Comparison of ENCODE assay signal across 8 cellular contexts in genomic region chr5:59661939-59662615, GRCh38.
A peak's percentile ranks its signal among the peaks of the same experiment; 100 is the strongest.
DNase-seq lines count a peak whose midpoint lies in the region; ATAC-seq and TF ChIP-seq lines count a peak whose summit lies in the region.

No MANE protein-coding gene starts in this region.

- no peak for TF ChIP-seq EP300 in tibial nerve (IDR thresholded peaks at IDR 0.05)

- intact Hi-C loops in head of caudate nucleus (cut with DNase I), result loop anchor here (10.0 kb wide), 1 partner anchor 157 kb away; no protein-coding TSS in a partner anchor

- H3K36me3 ChIP-seq in mucosa of stomach (ENCODE audit: control insufficient read depth, insufficient read depth, low read length) (no peaks in the 10 kb centered on the region), tibial nerve (no peaks in the 10 kb centered on the region)

- H3K27ac ChIP-seq in tibial nerve, result peak overlapping the region in 1 of 4 donors; percentile 1

- ATAC-seq in HG02763 (IDR thresholded peaks at IDR 0.05; ENCODE audit: unreplicated experiment) (peak; percentile 48), T-helper 17 cell (peak; percentile 37)

- no peaks in the 10 kb centered on the region for H3K27me3 Mint-ChIP-seq in T-helper 17 cell

- TF ChIP-seq CTCF in tibial nerve (IDR thresholded peaks at IDR 0.05), result no peak

- H3K27ac Mint-ChIP-seq in T-helper 17 cell, result no peak overlapping the region

- WGBS in tibial nerve, 2 donors, result 38 to 42% methylated on average over 4 of the region's 4 CpGs

- peaks cover 27% of the 10 kb centered on the region for H3K4me1 ChIP-seq in mucosa of stomach (ENCODE audit: control insufficient read depth, insufficient read depth, low read length)
- H3K4me1 ChIP-seq in tibial nerve, result peaks cover 0 to 25% (median 0%) of the 10 kb centered on the region in 4 donors

- H3K4me1 Mint-ChIP-seq in T-helper 17 cell, result peaks cover 6% of the 10 kb centered on the region

- H3K4me3 ChIP-seq in mucosa of stomach (ENCODE audit: low read length) (peak overlapping the region; percentile 2), tibial nerve (no peak overlapping the region)

- H3K4me3 Mint-ChIP-seq in T-helper 17 cell, result no peak overlapping the region

- peak; percentile 2 for DNase-seq in ELF-1 (ENCODE audit: low read depth, low spot score)
- DNase-seq in T-helper 17 cell, result no peak
- no peak for DNase-seq in stimulated activated naive CD4-positive, alpha-beta T cell (lab: John Stamatoyannopoulos, UW)
- no peak for DNase-seq in NCI-H1105 treated with DMSO at 0.1 percent for 48 hours (lab: John Stamatoyannopoulos, UW)
- DNase-seq in head of caudate nucleus, result no peak
- no peak for DNase-seq in tibial nerve (ENCODE audit: low spot score in 2 of 2)

- no peaks in the 10 kb centered on the region for H3K36me3 Mint-ChIP-seq in T-helper 17 cell (ENCODE audit: low read depth)

- peak overlapping the region; percentile 11 for H3K9ac ChIP-seq in mucosa of stomach (ENCODE audit: low read length)

- H3K9me3 ChIP-seq in T-helper 17 cell (ENCODE audit: control insufficient read depth, low read length, poor library complexity, severe bottlenecking) (no peaks in the 10 kb centered on the region), mucosa of stomach (ENCODE audit: control insufficient read depth, low read length) (no peaks in the 10 kb centered on the region), tibial nerve (no peaks in the 10 kb centered on the region)

- H3K27me3 ChIP-seq in mucosa of stomach (ENCODE audit: control insufficient read depth, insufficient read depth, low read length) (no peaks in the 10 kb centered on the region), tibial nerve (no peaks in the 10 kb centered on the region)

- no peak for TF ChIP-seq POLR2A in tibial nerve (IDR thresholded peaks at IDR 0.05)
